Comparison of ENCODE assay signal across 11 cellular contexts in the genomic region with DNA sequence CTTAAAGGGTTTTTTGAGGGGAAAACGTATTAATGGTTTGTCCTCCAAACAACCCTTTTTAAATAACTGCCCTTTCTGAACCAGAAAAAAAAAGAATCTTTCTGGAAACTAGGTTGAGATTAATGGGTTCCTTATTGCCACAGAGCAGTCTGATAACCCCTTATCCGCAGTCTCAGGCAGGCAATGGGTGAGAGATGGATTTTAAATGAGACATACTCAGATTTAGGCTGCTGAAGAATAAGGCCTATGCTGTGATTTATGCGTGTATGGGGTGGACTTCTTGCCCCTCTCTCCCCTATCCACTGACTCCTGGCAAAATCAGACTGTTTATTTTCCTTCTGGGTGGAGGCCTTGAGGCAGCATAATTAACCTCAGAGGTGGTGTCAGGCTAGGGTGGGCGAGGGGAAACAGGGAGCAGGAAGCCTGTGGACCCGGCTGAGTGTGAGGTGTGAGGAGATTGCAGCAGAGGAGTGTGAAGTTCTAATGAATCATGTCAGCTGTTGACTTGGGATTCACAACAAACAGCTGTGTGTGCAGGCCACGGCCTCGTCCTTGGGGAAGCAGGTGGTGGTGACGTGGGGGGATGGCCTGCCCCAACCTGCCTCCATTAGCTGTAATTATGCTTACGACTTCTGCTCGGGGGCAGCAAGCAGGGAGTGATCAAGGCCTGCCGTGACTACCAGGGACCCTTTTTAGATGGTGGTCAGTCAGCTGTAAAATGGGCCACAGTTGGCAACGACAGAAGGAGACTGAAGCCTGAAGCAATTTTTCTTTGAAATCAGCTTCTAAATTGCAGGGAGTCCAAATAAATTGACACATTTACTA.
DNase-seq lines count a peak whose midpoint lies in the region; ATAC-seq and TF ChIP-seq lines count a peak whose summit lies in the region.
"Had no signal": no experiment of that assay in that cellular context is flagged by ENCODE, and none has a peak within 500 bp of the region (broad histone marks: within the 10 kb centered on the region; RNA-seq: fewer than 3 reads in every experiment).

No MANE protein-coding gene starts in this region.

- 0 out of 2 replicates have a peak, but pooled peaks cover 4% of the 10 kb centered on the region for H3K9me3 ChIP-seq in BLaER1
- H3K9me3 ChIP-seq: vagina had no signal

- H3K36me3 ChIP-seq in BLaER1 = 0 out of 2 replicates have a peak, but pooled peaks cover 3% of the 10 kb centered on the region
- H3K36me3 ChIP-seq: vagina had no signal

- H3K27ac Mint-ChIP-seq in glutamatergic neuron (ENCODE audit: unreplicated experiment) = peak overlapping the region; percentile 100

- peaks cover 18% of the 10 kb centered on the region for H3K9me3 Mint-ChIP-seq in glutamatergic neuron (ENCODE audit: unreplicated experiment)
- H3K9me3 Mint-ChIP-seq: activated naive CD4-positive, alpha-beta T cell treated with anti-CD3 and anti-CD28 coated beads, Interleukin-2, amount 50 U/mL, for 72 hours had no signal

- DNase-seq in NCI-H1092 treated with DMSO at 0.1 percent for 48 hours (lab: John Stamatoyannopoulos, UW) (peak; percentile 30), NCI-H526 (lab: John Stamatoyannopoulos, UW) (peak; percentile 11 to 44), glutamatergic neuron (peak; percentile 85), activated gamma-delta T cell treated with Interleukin-2 at 50 U/mL for 16 hours (no peak), HCEC 1CT (no peak)
- DNase-seq: stimulated activated CD4-positive, alpha-beta T cell treated with anti-CD3 and anti-CD28 coated beads, Interleukin-15, amount 100 ng/mL, for 24 hours had no signal

- H3K27me3 Mint-ChIP-seq in glutamatergic neuron (ENCODE audit: unreplicated experiment) = peaks cover 12% of the 10 kb centered on the region

- ATAC-seq in HG03460 (IDR thresholded peaks at IDR 0.05; ENCODE audit: unreplicated experiment) (no peak), GM18858 (IDR thresholded peaks at IDR 0.05; ENCODE audit: unreplicated experiment) (no peak)
- ATAC-seq: activated naive CD4-positive, alpha-beta T cell treated with anti-CD3 and anti-CD28 coated beads, Interleukin-2, amount 50 U/mL, for 72 hours had no signal

- no peak for TF ChIP-seq CTCF in glutamatergic neuron (IDR thresholded peaks at IDR 0.05; ENCODE audit: partially characterized antibody, unreplicated experiment)

- no peak overlapping the region for H3K9ac ChIP-seq in BLaER1

- H3K4me3 Mint-ChIP-seq in glutamatergic neuron (ENCODE audit: unreplicated experiment) = peak overlapping the region; percentile 71

- H3K27ac ChIP-seq in BLaER1 = no peak overlapping the region
- H3K27ac ChIP-seq: vagina had no signal

- peaks cover 21% of the 10 kb centered on the region for H3K4me1 ChIP-seq in BLaER1
- H3K4me1 ChIP-seq: vagina had no signal

- H3K4me3 ChIP-seq in BLaER1 = no peak overlapping the region
- H3K4me3 ChIP-seq: vagina had no signal

- H4K20me1 ChIP-seq in BLaER1 = no peaks in the 10 kb centered on the region

- peaks cover 7% of the 10 kb centered on the region for H3K36me3 Mint-ChIP-seq in glutamatergic neuron (ENCODE audit: unreplicated experiment)

- H3K4me2 ChIP-seq in BLaER1 = peak overlapping the region; percentile 42

- H3K27me3 ChIP-seq in BLaER1 = no peaks in the 10 kb centered on the region
- H3K27me3 ChIP-seq: vagina had no signal

- H3K4me1 Mint-ChIP-seq in glutamatergic neuron (ENCODE audit: low read depth, unreplicated experiment) = peaks cover 66% of the 10 kb centered on the region

Comparison
In these comparisons a context has a peak if more than half of its experiments do, and no peak if none do; other contexts are left out.
1. DNase-seq: peak in NCI-H1092 treated with DMSO at 0.1 percent for 48 hours (single experiment), NCI-H526 (2 of 2) and glutamatergic neuron (single experiment); none in activated gamma-delta T cell treated with Interleukin-2 at 50 U/mL for 16 hours (single experiment) and HCEC 1CT (single experiment).